Comparison of ENCODE assay signal across 27 cellular contexts in genomic region chr22:36548606-36549005, GRCh38. TPM values are rescaled to one million over a fixed set of nuclear protein-coding genes. Genes with fewer than 3 reads are reported as not detected.
DNase-seq lines count a peak whose midpoint lies in the region; ATAC-seq, FAIRE-seq and TF ChIP-seq lines count a peak whose summit lies in the region.
"Had no signal": no experiment of that assay in that cellular context is flagged by ENCODE, and none has a peak within 500 bp of the region (broad histone marks: within the 10 kb centered on the region; RNA-seq: fewer than 3 reads in every experiment).

No MANE protein-coding gene starts in this region.

- in situ Hi-C loops in KBM-7 (cut with MboI; ENCODE audit: low pct_unique_long_range_greater_than_20kb, low sequenced_read_pairs): loop anchor here (25.0 kb wide), 1 partner anchor 439 kb away; no protein-coding TSS in a partner anchor

- no peaks in the 10 kb centered on the region for H3K9me1 ChIP-seq in keratinocyte (ENCODE audit: control insufficient read depth, extremely low read depth, insufficient read depth, low read length)

- peaks cover 17% of the 10 kb centered on the region for H3K4me1 ChIP-seq in keratinocyte (ENCODE audit: control insufficient read depth, extremely low read depth, insufficient read depth, low read length)

- DNase-seq in T-helper 1 cell (no peak), WTC11 (ENCODE audit: low spot score) (no peak), keratinocyte (ENCODE audit: low read depth, low spot score) (no peak), KBM-7 (no peak)
- no peak for DNase-seq in stimulated activated effector memory CD8-positive, alpha-beta T cell treated with anti-CD3 and anti-CD28 coated beads, Interleukin-12 subunit alpha, Interleukin-12 subunit beta, amount 100 ng/mL, for 72 hours (ENCODE audit: low spot score in 2 of 2)
- no peak for DNase-seq in NK-92 treated with Interleukin-12 subunit alpha and Interleukin-12 subunit beta, amount 100 ng/mL, for 24 hours (lab: John Stamatoyannopoulos, UW)
- DNase-seq: activated CD4-positive, CD25-positive, alpha-beta regulatory T cell treated with anti-CD3 and anti-CD28 coated beads, Interleukin-2, amount 50 U/mL, for 72 hours; activated CD8-positive, alpha-beta memory T cell treated with anti-CD3 and anti-CD28 coated beads for 24 hours; activated naive CD8-positive, alpha-beta T cell treated with anti-CD3 and anti-CD28 coated beads, Interleukin-2, amount 10 ng/mL, durations not matched to agents 7 days and 5 days; GDM1; left cardiac atrium; NCI-H1930; NCI-H526 treated with DMSO at 0.1 percent for 48 hours; PC-3; stimulated activated CD4-positive, alpha-beta T cell treated with anti-CD3 and anti-CD28 coated beads, Interleukin-12 subunit alpha, Interleukin-12 subunit beta, amount 100 ng/mL, for 4 hours; stimulated activated CD8-positive, alpha-beta memory T cell treated with anti-CD3 and anti-CD28 coated beads, Interleukin-4, amount 100 ng/mL, for 48 hours; T1000 had no signal

- dilution Hi-C loops in keratinocyte (cut with MboI; ENCODE audit: extremely low pct_ligation_motif_present, low sequenced_read_pairs): no loop called here

- no peak for FAIRE-seq in keratinocyte (lab: Jason Lieb, UNC)
- FAIRE-seq: A549, K562 had no signal

- no peaks in the 10 kb centered on the region for H3K9me3 ChIP-seq in keratinocyte (ENCODE audit: control insufficient read depth, low read depth, low read length)
- H3K9me3 ChIP-seq: A549, neutrophil, SJSA1 had no signal

- H3K4me2 ChIP-seq in keratinocyte (ENCODE audit: control insufficient read depth, extremely low read depth, insufficient read depth, low read depth, low read length): no peak overlapping the region
- H3K4me2 ChIP-seq: A549 had no signal

- peaks cover 15% of the 10 kb centered on the region for H3K27me3 ChIP-seq in keratinocyte (ENCODE audit: control insufficient read depth, extremely low read depth, insufficient read depth, low read length)

- no peaks in the 10 kb centered on the region for H3K9me3 Mint-ChIP-seq in T-helper 1 cell treated with Interleukin-12 subunit alpha and Interleukin-12 subunit beta and Interleukin-4 antibody, amounts not matched to agents 30 μg/mL and 1 μg/mL, for 36 hours
- H3K9me3 Mint-ChIP-seq in WTC11: no peaks in the 10 kb centered on the region
- no peaks in the 10 kb centered on the region for H3K9me3 Mint-ChIP-seq in stimulated activated effector memory CD8-positive, alpha-beta T cell treated with anti-CD3 and anti-CD28 coated beads, Interleukin-12 subunit alpha, Interleukin-12 subunit beta, amount 100 ng/mL, for 72 hours
- H3K9me3 Mint-ChIP-seq: activated naive CD8-positive, alpha-beta T cell treated with anti-CD3 and anti-CD28 coated beads, Interleukin-2, amount 10 ng/mL, durations not matched to agents 7 days and 5 days; brain had no signal

- H4K20me1 ChIP-seq in keratinocyte (ENCODE audit: control insufficient read depth, extremely low read depth, insufficient read depth, low read length): no peaks in the 10 kb centered on the region

- H3K4me3 ChIP-seq in keratinocyte (ENCODE audit: control insufficient read depth in 2 of 3, extremely low read depth in 1 of 3, insufficient read depth in 2 of 3, low read depth in 1 of 3, low read length in 3 of 3): no peak overlapping the region
- H3K4me3 ChIP-seq: A549, coronary artery, K562, SJSA1 had no signal

- H3K36me3 ChIP-seq in keratinocyte (ENCODE audit: control insufficient read depth in 2 of 2, extremely low read depth in 1 of 2, insufficient read depth in 2 of 2, low read length in 2 of 2): no peaks in the 10 kb centered on the region
- H3K36me3 ChIP-seq: neutrophil, SJSA1 had no signal

- no peaks in the 10 kb centered on the region for H3K36me3 Mint-ChIP-seq in T-helper 1 cell treated with Interleukin-12 subunit alpha and Interleukin-12 subunit beta and Interleukin-4 antibody, amounts not matched to agents 30 μg/mL and 1 μg/mL, for 36 hours (ENCODE audit: low read depth)
- H3K36me3 Mint-ChIP-seq in WTC11: no peaks in the 10 kb centered on the region
- no peaks in the 10 kb centered on the region for H3K36me3 Mint-ChIP-seq in stimulated activated effector memory CD8-positive, alpha-beta T cell treated with anti-CD3 and anti-CD28 coated beads, Interleukin-12 subunit alpha, Interleukin-12 subunit beta, amount 100 ng/mL, for 72 hours
- H3K36me3 Mint-ChIP-seq: activated naive CD8-positive, alpha-beta T cell treated with anti-CD3 and anti-CD28 coated beads, Interleukin-2, amount 10 ng/mL, durations not matched to agents 7 days and 5 days; brain had no signal

- ATAC-seq in WTC11 (peak; percentile 25; the same call in 1 of the 2 replicates), HG02981 (IDR thresholded peaks at IDR 0.05; ENCODE audit: unreplicated experiment) (no peak)
- no peak for ATAC-seq in stimulated activated effector memory CD8-positive, alpha-beta T cell treated with anti-CD3 and anti-CD28 coated beads, Interleukin-12 subunit alpha, Interleukin-12 subunit beta, amount 100 ng/mL, for 72 hours
- ATAC-seq: A549, HCT116, K562, PC-3 had no signal

- H3K9ac ChIP-seq in keratinocyte (ENCODE audit: control insufficient read depth, extremely low read depth, insufficient read depth, low read length): no peak overlapping the region

- POLR2A ChIA-PET in WTC11 (lab: Charles Lee): interaction anchor here (0.6 to 0.7 kb wide), 2 partner anchors 87 to 429 kb away, joined by 3 to 8 read pairs; no protein-coding TSS in a partner anchor

- H3K4me1 Mint-ChIP-seq in T-helper 1 cell treated with Interleukin-12 subunit alpha and Interleukin-12 subunit beta and Interleukin-4 antibody, amounts not matched to agents 30 μg/mL and 1 μg/mL, for 36 hours (ENCODE audit: low read depth): peaks cover 22% of the 10 kb centered on the region
- H3K4me1 Mint-ChIP-seq in WTC11: peaks cover 24% of the 10 kb centered on the region
- H3K4me1 Mint-ChIP-seq in stimulated activated effector memory CD8-positive, alpha-beta T cell treated with anti-CD3 and anti-CD28 coated beads, Interleukin-12 subunit alpha, Interleukin-12 subunit beta, amount 100 ng/mL, for 72 hours: peaks cover 15% of the 10 kb centered on the region

- H3K27me3 Mint-ChIP-seq in T-helper 1 cell treated with Interleukin-12 subunit alpha and Interleukin-12 subunit beta and Interleukin-4 antibody, amounts not matched to agents 30 μg/mL and 1 μg/mL, for 36 hours (ENCODE audit: low read depth): peaks cover 12% of the 10 kb centered on the region
- H3K27me3 Mint-ChIP-seq in WTC11 (ENCODE audit: low read depth): peaks cover 14% of the 10 kb centered on the region

- H3K4me3 Mint-ChIP-seq in T-helper 1 cell treated with Interleukin-12 subunit alpha and Interleukin-12 subunit beta and Interleukin-4 antibody, amounts not matched to agents 30 μg/mL and 1 μg/mL, for 36 hours: no peak overlapping the region
- no peak overlapping the region for H3K4me3 Mint-ChIP-seq in WTC11
- H3K4me3 Mint-ChIP-seq in stimulated activated effector memory CD8-positive, alpha-beta T cell treated with anti-CD3 and anti-CD28 coated beads, Interleukin-12 subunit alpha, Interleukin-12 subunit beta, amount 100 ng/mL, for 72 hours: no peak overlapping the region
- H3K4me3 Mint-ChIP-seq: brain had no signal

- CTCF ChIA-PET in WTC11 (lab: Charles Lee): interaction anchor here (1.0 kb wide), 1 partner anchor 429 kb away, joined by 4 read pairs; no protein-coding TSS in a partner anchor

- peak overlapping the region; percentile 48 for H2AFZ ChIP-seq in keratinocyte (ENCODE audit: control insufficient read depth, low read length)

- TF ChIP-seq CTCF in WTC11 (IDR thresholded peaks at IDR 0.05) (no peak), keratinocyte (optimal IDR thresholded peaks at IDR 0.05 in 1 of 3, IDR thresholded peaks at IDR 0.05 in 1 of 3, conservative IDR thresholded peaks at IDR 0.05 in 1 of 3; ENCODE audit: extremely low read depth in 1 of 3, insufficient read depth in 2 of 3, low read length in 3 of 3) (no peak)

- H3K79me2 ChIP-seq in keratinocyte (ENCODE audit: control insufficient read depth, insufficient read depth, low read length): no peaks in the 10 kb centered on the region

- no peak overlapping the region for H3K27ac ChIP-seq in keratinocyte (ENCODE audit: control insufficient read depth, insufficient read depth, low read length)
- H3K27ac ChIP-seq: C4-2B, neutrophil, SJSA1 had no signal

- H3K27ac Mint-ChIP-seq in T-helper 1 cell treated with Interleukin-12 subunit alpha and Interleukin-12 subunit beta and Interleukin-4 antibody, amounts not matched to agents 30 μg/mL and 1 μg/mL, for 36 hours: peak overlapping the region; percentile 50
- H3K27ac Mint-ChIP-seq in WTC11: no peak overlapping the region
- H3K27ac Mint-ChIP-seq in stimulated activated effector memory CD8-positive, alpha-beta T cell treated with anti-CD3 and anti-CD28 coated beads, Interleukin-12 subunit alpha, Interleukin-12 subunit beta, amount 100 ng/mL, for 72 hours: peak overlapping the region; percentile 29

TF ChIP-seq in WTC11, 78 proteins besides CTCF, POLR2A, EP300 and RAD21 (continues in another document):
- no peak for TF ChIP-seq GTF2I (CRISPR knock-in tag; conservative IDR thresholded peaks at IDR 0.05)
- TF ChIP-seq JAZF1 (CRISPR knock-in tag; IDR thresholded peaks at IDR 0.05): no peak
- TF ChIP-seq EMX1 (CRISPR knock-in tag; IDR thresholded peaks at IDR 0.05): no peak

RNA-seq across cellular contexts. Expression of gene EIF3D, which starts 19.6 kb away (rescaled TPM):
- total RNA-seq in WTC11 (2021): 211 to 237 TPM (median 216 TPM) in 3 replicates
- 407 to 443 TPM (median 408 TPM) in 3 replicates for polyA plus RNA-seq in keratinocyte
- polyA plus RNA-seq in keratinocyte (2011; ENCODE audit: low read depth): 273 TPM
- 360 and 419 TPM in 2 replicates for polyA plus RNA-seq in keratinocyte (2011; cell fraction: cytosol; rRNA removed)
- 391 and 401 TPM in 2 replicates for polyA plus RNA-seq in keratinocyte (2011; cell fraction: nucleus; rRNA removed)
- 234 and 254 TPM in 2 replicates for polyA plus RNA-seq in keratinocyte (2012; ENCODE audit: low replicate concordance)
- 322 to 527 TPM (median 490 TPM) in 3 replicates for polyA minus RNA-seq in keratinocyte
- 345 TPM for polyA minus RNA-seq in keratinocyte (2011; cell fraction: cytosol; rRNA and poly(A)+ RNA removed)
- 153 and 187 TPM in 2 replicates for polyA minus RNA-seq in keratinocyte (2011; cell fraction: nucleus; rRNA and poly(A)+ RNA removed)

RNA-seq across cellular contexts. Expression of gene FOXRED2, which starts 41.8 kb away (rescaled TPM):
- total RNA-seq in WTC11 (2021): 20.1 to 35.5 TPM (median 31.7 TPM) in 3 replicates
- polyA plus RNA-seq in keratinocyte: 0.54 to 1.9 TPM (median 0.71 TPM) in 3 replicates
- polyA plus RNA-seq in keratinocyte (2011; ENCODE audit: low read depth): 0.56 TPM
- polyA plus RNA-seq in keratinocyte (2011; cell fraction: cytosol; rRNA removed): 0.79 and 1.1 TPM in 2 replicates
- polyA plus RNA-seq in keratinocyte (2011; cell fraction: nucleus; rRNA removed): 2.0 and 2.3 TPM in 2 replicates
- polyA plus RNA-seq in keratinocyte (2012; ENCODE audit: low replicate concordance): 1.4 and 2.1 TPM in 2 replicates
- polyA minus RNA-seq in keratinocyte: 1.3 to 5.1 TPM (median 1.8 TPM) in 3 replicates
- polyA minus RNA-seq in keratinocyte (2011; cell fraction: cytosol; rRNA and poly(A)+ RNA removed): not detected
- 1.6 and 2.2 TPM in 2 replicates for polyA minus RNA-seq in keratinocyte (2011; cell fraction: nucleus; rRNA and poly(A)+ RNA removed)
